8 cellular contexts compared by ENCODE assay signal in the genomic region with DNA sequence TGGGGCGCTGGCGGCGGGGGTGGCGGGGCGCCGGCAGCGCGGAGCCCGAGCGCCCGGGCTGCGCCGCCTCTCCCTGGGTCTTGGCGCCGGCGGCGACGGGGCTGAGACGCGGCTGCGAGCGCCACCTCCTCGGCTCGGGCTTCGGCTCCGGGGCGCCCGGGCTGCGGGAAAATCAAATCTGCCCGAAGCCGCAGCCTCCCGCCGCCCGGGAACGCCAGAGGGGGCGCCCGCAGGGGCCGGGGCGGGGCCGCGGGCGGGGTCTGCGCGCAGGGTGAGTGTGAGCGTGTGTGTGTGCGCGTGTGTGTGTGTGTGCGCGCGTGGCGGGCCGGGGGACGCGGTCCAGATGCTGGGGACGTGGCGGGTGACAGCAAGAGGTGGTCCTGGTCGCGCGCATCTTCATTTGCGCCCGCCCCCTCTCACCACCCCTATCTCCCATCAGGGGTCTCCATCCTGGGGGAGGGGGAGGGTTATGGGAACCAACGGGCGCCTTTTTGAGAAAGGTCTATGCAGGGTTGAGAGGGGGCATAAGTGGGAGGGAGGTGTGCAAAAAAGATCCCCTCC. TPM values are rescaled to one million over a fixed set of nuclear protein-coding genes. Genes with fewer than 3 reads are reported as not detected.
DNase-seq lines count a peak whose midpoint lies in the region; ATAC-seq and TF ChIP-seq lines count a peak whose summit lies in the region.

No MANE protein-coding gene starts in this region.

- no peak overlapping the region for H3K9ac ChIP-seq in HCT116 (ENCODE audit: low read length)

- DNase-seq in AG04449 (ENCODE audit: low read depth, low spot score) (no peak), HCT116 (ENCODE audit: low read depth, low spot score) (peak; percentile 4), WERI-Rb-1 (peak; percentile 75), dedifferentiated amniotic fluid mesenchymal stem cell (ENCODE audit: extremely low spot score) (peak; percentile 17), lung (ENCODE audit: low spot score) (no peak), mesenteric fat pad (ENCODE audit: low spot score) (no peak)

- peak; percentile 86 for ATAC-seq in HCT116
- ATAC-seq in lung (ENCODE audit: insufficient read depth, low FRiP score), result peak; percentile 35
- peak; percentile 40 for ATAC-seq in stimulated activated memory B cell treated with anti-CD40 and anti-IgM and Interleukin-4, amounts not matched to agents 10 μg/mL and 1 μg/mL and 100 μg/mL, for 72 hours
- ATAC-seq in GM18867 (IDR thresholded peaks at IDR 0.05; ENCODE audit: unreplicated experiment), result no peak

- 2 to 3% methylated on average over 28 to 63 of the region's 63 CpGs for WGBS in lung, 2 donors

- no peak overlapping the region; the same call in 1 of the 2 replicates for H3K27ac ChIP-seq in HCT116 (ENCODE audit: low read depth, low read length)
- no peak overlapping the region for H3K27ac ChIP-seq in WERI-Rb-1
- H3K27ac ChIP-seq in lung (ENCODE audit: low read depth in 1 of 2, low read length in 1 of 2), result peak overlapping the region in 1 of 2 donors; percentile 21

- H3K4me1 ChIP-seq in HCT116 (ENCODE audit: control insufficient read depth in 1 of 2, insufficient read depth in 2 of 2, low read length in 2 of 2) (peaks cover 0 to 7% of the 10 kb centered on the region in 2 experiments; a peak in 1 of 4 replicates), lung (ENCODE audit: control insufficient read depth in 2 of 2, insufficient read depth in 2 of 2, low read length in 2 of 2) (peaks cover 0 to 16% of the 10 kb centered on the region in 2 donors)

- TF ChIP-seq CTCF in AG04449 (IDR thresholded peaks at IDR 0.05; ENCODE audit: insufficient read depth, low read length, missing control alignments) (peak; percentile 23), HCT116 (IDR thresholded peaks at IDR 0.05 in 2 of 3, conservative IDR thresholded peaks at IDR 0.05 in 1 of 3; ENCODE audit: borderline replicate concordance in 1 of 3, insufficient read depth in 1 of 3, low read depth in 2 of 3, low read length in 2 of 3) (peak in 2 of 3 experiments; percentile 26 to 31; a peak in 4 of 6 replicates), WERI-Rb-1 (IDR thresholded peaks at IDR 0.05; ENCODE audit: low read depth, low read length) (peak; percentile 52), lung (IDR thresholded peaks at IDR 0.05; ENCODE audit: control extremely low read depth, extremely low read depth) (no peak)

- intact Hi-C loops in HCT116 (cut with micrococcal nuclease), result no loop called here

- no peak overlapping the region for H2AFZ ChIP-seq in HCT116 (ENCODE audit: low read depth, low read length, poor library complexity, severe bottlenecking)

- CTCF ChIA-PET in AG04449 (lab: Yijun Ruan, JAX) (interaction anchor here (1.0 to 4.2 kb wide), 5 partner anchors 12 to 74 kb away, joined by 3 to 40 read pairs (median 3); no protein-coding TSS in a partner anchor), HCT116 (lab: Charles Lee) (no interaction called here)

- TF ChIP-seq RAD21 in HCT116 (IDR thresholded peaks at IDR 0.05; ENCODE audit: low read depth), result no peak

- no peaks in the 10 kb centered on the region for H3K36me3 Mint-ChIP-seq in stimulated activated memory B cell treated with anti-CD40 and anti-IgM and Interleukin-4, amounts not matched to agents 10 μg/mL and 1 μg/mL and 100 μg/mL, for 72 hours

- H3K4me3 ChIP-seq in AG04449 (ENCODE audit: low read depth, low read length), result peak overlapping the region; percentile 55
- 0 out of 4 replicates have a peak overlapping the region, but pooled peaks have one; percentile 7 to 20 for H3K4me3 ChIP-seq in HCT116 (replicated peaks in 1 of 2; ENCODE audit: low read depth in 1 of 2, low read length in 2 of 2)
- peak overlapping the region; percentile 50 for H3K4me3 ChIP-seq in WERI-Rb-1 (ENCODE audit: low read depth, low read length)
- H3K4me3 ChIP-seq in lung, result no peak overlapping the region

- no peaks in the 10 kb centered on the region for H3K9me3 Mint-ChIP-seq in stimulated activated memory B cell treated with anti-CD40 and anti-IgM and Interleukin-4, amounts not matched to agents 10 μg/mL and 1 μg/mL and 100 μg/mL, for 72 hours

- H3K4me3 Mint-ChIP-seq in stimulated activated memory B cell treated with anti-CD40 and anti-IgM and Interleukin-4, amounts not matched to agents 10 μg/mL and 1 μg/mL and 100 μg/mL, for 72 hours, result peak overlapping the region; percentile 52

- POLR2A ChIA-PET in AG04449 (lab: Yijun Ruan, JAX), result no interaction called here
- POLR2A ChIA-PET in HCT116 (lab: Charles Lee), result no interaction called here

- H3K79me2 ChIP-seq in HCT116 (ENCODE audit: insufficient read depth, low read length), result no peaks in the 10 kb centered on the region

- RAD21 ChIA-PET in HCT116 (lab: Charles Lee; ENCODE audit: low non-redundant PET in 1 of 2, low total read pairs in 2 of 2, uncharacterized antibody in 2 of 2, unreplicated experiment in 2 of 2), result no interaction called here

- H3K27me3 Mint-ChIP-seq in stimulated activated memory B cell treated with anti-CD40 and anti-IgM and Interleukin-4, amounts not matched to agents 10 μg/mL and 1 μg/mL and 100 μg/mL, for 72 hours, result peaks cover 44% of the 10 kb centered on the region

- no peak for TF ChIP-seq POLR2A in HCT116 (IDR thresholded peaks at IDR 0.05; ENCODE audit: borderline replicate concordance, extremely low read depth, insufficient read depth, insufficient read length)

- no peaks in the 10 kb centered on the region for H4K20me1 ChIP-seq in HCT116 (ENCODE audit: insufficient read depth)

- H3K36me3 ChIP-seq in HCT116 (ENCODE audit: control insufficient read depth in 1 of 2, insufficient read depth in 2 of 2, low read length in 2 of 2) (no peaks in the 10 kb centered on the region), WERI-Rb-1 (no peaks in the 10 kb centered on the region), lung (ENCODE audit: control insufficient read depth in 2 of 2, insufficient read depth in 2 of 2, low read length in 2 of 2) (no peaks in the 10 kb centered on the region)

- H3K27me3 ChIP-seq in HCT116 (ENCODE audit: insufficient read depth, low read length), result peaks cover 10% of the 10 kb centered on the region; the same call in 1 of the 2 replicates
- peaks cover 5% of the 10 kb centered on the region for H3K27me3 ChIP-seq in WERI-Rb-1 (ENCODE audit: insufficient read depth, low read depth, severe bottlenecking)
- H3K27me3 ChIP-seq in lung (ENCODE audit: control insufficient read depth, insufficient read depth), result no peaks in the 10 kb centered on the region

- peaks cover 21% of the 10 kb centered on the region for H3K4me1 Mint-ChIP-seq in stimulated activated memory B cell treated with anti-CD40 and anti-IgM and Interleukin-4, amounts not matched to agents 10 μg/mL and 1 μg/mL and 100 μg/mL, for 72 hours

- no peaks in the 10 kb centered on the region for H3K9me2 ChIP-seq in HCT116 (ENCODE audit: insufficient read depth)

- no TSS peak for BruUV-seq in HCT116 (replicated peaks; lab: Mats Ljungman, UMichigan)

- H3K9me3 ChIP-seq in HCT116 (ENCODE audit: control insufficient read depth in 1 of 2, insufficient read depth in 1 of 2, low read depth in 1 of 2, low read length in 2 of 2) (no peaks in the 10 kb centered on the region), WERI-Rb-1 (ENCODE audit: severe bottlenecking) (no peaks in the 10 kb centered on the region), lung (ENCODE audit: control insufficient read depth in 2 of 2, insufficient read depth in 1 of 2, low read length in 1 of 2) (no peaks in the 10 kb centered on the region)

- H3K27ac Mint-ChIP-seq in stimulated activated memory B cell treated with anti-CD40 and anti-IgM and Interleukin-4, amounts not matched to agents 10 μg/mL and 1 μg/mL and 100 μg/mL, for 72 hours, result no peak overlapping the region

- H3K4me2 ChIP-seq in HCT116 (ENCODE audit: low read length), result peak overlapping the region; percentile 41

TF ChIP-seq in HCT116, 20 proteins besides CTCF, POLR2A, EP300 and RAD21:
- TF ChIP-seq, protein P1, sequence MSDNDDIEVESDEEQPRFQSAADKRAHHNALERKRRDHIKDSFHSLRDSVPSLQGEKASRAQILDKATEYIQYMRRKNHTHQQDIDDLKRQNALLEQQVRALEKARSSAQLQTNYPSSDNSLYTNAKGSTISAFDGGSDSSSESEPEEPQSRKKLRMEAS (IDR thresholded peaks at IDR 0.05), result no peak
- TF ChIP-seq EZH2phosphoT487 (IDR thresholded peaks at IDR 0.05; ENCODE audit: borderline replicate concordance) (no peak), ELF1 (IDR thresholded peaks at IDR 0.05; ENCODE audit: borderline replicate concordance, low read depth) (no peak), POLR2AphosphoS5 (IDR thresholded peaks at IDR 0.05; ENCODE audit: low read depth, low read length) (no peak), SP1 (IDR thresholded peaks at IDR 0.05; ENCODE audit: low read depth) (no peak), ZFX (IDR thresholded peaks at IDR 0.05) (no peak), ZNF274 (IDR thresholded peaks at IDR 0.05; ENCODE audit: low read depth, low read length) (no peak)
- TF ChIP-seq, protein P2, sequence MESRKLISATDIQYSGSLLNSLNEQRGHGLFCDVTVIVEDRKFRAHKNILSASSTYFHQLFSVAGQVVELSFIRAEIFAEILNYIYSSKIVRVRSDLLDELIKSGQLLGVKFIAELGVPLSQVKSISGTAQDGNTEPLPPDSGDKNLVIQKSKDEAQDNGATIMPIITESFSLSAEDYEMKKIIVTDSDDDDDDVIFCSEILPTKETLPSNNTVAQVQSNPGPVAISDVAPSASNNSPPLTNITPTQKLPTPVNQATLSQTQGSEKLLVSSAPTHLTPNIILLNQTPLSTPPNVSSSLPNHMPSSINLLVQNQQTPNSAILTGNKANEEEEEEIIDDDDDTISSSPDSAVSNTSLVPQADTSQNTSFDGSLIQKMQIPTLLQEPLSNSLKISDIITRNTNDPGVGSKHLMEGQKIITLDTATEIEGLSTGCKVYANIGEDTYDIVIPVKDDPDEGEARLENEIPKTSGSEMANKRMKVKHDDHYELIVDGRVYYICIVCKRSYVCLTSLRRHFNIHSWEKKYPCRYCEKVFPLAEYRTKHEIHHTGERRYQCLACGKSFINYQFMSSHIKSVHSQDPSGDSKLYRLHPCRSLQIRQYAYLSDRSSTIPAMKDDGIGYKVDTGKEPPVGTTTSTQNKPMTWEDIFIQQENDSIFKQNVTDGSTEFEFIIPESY (IDR thresholded peaks at IDR 0.05; ENCODE audit: extremely low read depth, insufficient replicate concordance, low read length), result no peak

RNA-seq across cellular contexts. Expression of gene CPNE5, which starts 0.7 kb away (rescaled TPM):
- total RNA-seq in HCT116 (2021; ENCODE audit: unreplicated experiment) (not detected), lung (1 to 10 TPM; 3.2 to 5.2 TPM), mesenteric fat pad (2.8 TPM)
- 0.33 and 0.45 TPM in 2 replicates for polyA plus RNA-seq in HCT116 (2012)
- 1 to 10 TPM in 1 of 2 donors, under 1 TPM in 1; 0.93 to 4.3 TPM for polyA plus RNA-seq in lung

RNA-seq across cellular contexts. Expression of gene PPIL1, which starts 34.7 kb away (rescaled TPM):
- total RNA-seq in HCT116 (2021; ENCODE audit: unreplicated experiment) (42.0 TPM), lung (10 to 100 TPM; 17.7 to 22.6 TPM), mesenteric fat pad (21.2 TPM)
- polyA plus RNA-seq in HCT116 (2012), result 22.8 and 32.1 TPM in 2 replicates
- polyA plus RNA-seq in lung, result 10 to 100 TPM; 12.3 to 30.2 TPM

RNA-seq across cellular contexts. Expression of gene C6orf89, which starts 45.9 kb away (rescaled TPM):
- 32.9 TPM for total RNA-seq in HCT116 (2021; ENCODE audit: unreplicated experiment)
- 14.4 and 17.0 TPM in 2 replicates for polyA plus RNA-seq in HCT116 (2012)
- total RNA-seq in lung, result 10 to 100 TPM; 44.8 to 59.5 TPM
- polyA plus RNA-seq in lung, result 10 to 100 TPM; 22.9 to 34.0 TPM
- 61.6 TPM for total RNA-seq in mesenteric fat pad

Comparison
In these comparisons a context has a peak if more than half of its experiments do, and no peak if none do; other contexts are left out.
1. DNase-seq: peak in HCT116 (single experiment), WERI-Rb-1 (single experiment) and dedifferentiated amniotic fluid mesenchymal stem cell (single experiment); none in AG04449 (single experiment), lung (single experiment) and mesenteric fat pad (single experiment).